ENCODE assay signal across 25 cellular contexts in the genomic region with DNA sequence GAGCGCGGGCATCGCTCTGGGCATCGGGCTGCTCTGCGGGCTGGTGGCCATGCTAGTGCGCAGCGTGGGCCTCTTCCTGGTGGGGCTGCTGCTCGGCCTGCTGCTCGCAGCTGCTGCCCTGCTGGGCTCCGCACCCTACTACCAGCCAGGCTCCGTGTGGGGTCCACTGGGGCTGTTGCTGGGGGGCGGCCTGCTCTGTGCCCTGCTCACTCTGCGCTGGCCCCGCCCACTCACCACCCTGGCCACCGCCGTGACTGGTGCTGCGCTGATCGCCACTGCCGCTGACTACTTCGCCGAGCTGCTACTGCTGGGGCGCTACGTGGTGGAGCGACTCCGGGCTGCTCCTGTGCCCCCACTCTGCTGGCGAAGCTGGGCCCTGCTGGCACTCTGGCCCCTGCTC. TPM values are rescaled to one million over a fixed set of nuclear protein-coding genes. Genes with fewer than 3 reads are reported as not detected.
DNase-seq lines count a peak whose midpoint lies in the region; ATAC-seq, FAIRE-seq and TF ChIP-seq lines count a peak whose summit lies in the region.
"Had no signal": no experiment of that assay in that cellular context is flagged by ENCODE, and none has a peak within 500 bp of the region (broad histone marks: within the 10 kb centered on the region; RNA-seq: fewer than 3 reads in every experiment).

No MANE protein-coding gene starts in this region.

- H3K4me1 ChIP-seq in kidney (ENCODE audit: control insufficient read depth in 1 of 2, insufficient read depth in 1 of 2, low read depth in 1 of 2, low read length in 2 of 2) (peaks cover 2 to 12% of the 10 kb centered on the region in 2 donors), ovary (ENCODE audit: insufficient read depth) (peaks cover 8% of the 10 kb centered on the region)
- H3K4me1 ChIP-seq: BE2C had no signal

- FAIRE-seq in kidney (lab: Jason Lieb, UNC): no peak
- FAIRE-seq: A549, D721Med, GM12891, GM18507, H54 had no signal

- H3K36me3 ChIP-seq in kidney (ENCODE audit: control insufficient read depth in 1 of 2, insufficient read depth in 2 of 2, low read length in 2 of 2) (no peaks in the 10 kb centered on the region), ovary (no peaks in the 10 kb centered on the region)
- H3K36me3 ChIP-seq: BLaER1 treated with 17β-estradiol and CSF1 and Interleukin-3, amounts not matched to agents 10 nM and 100 nM; HAP-1 had no signal

- TF ChIP-seq EP300 in ovary (IDR thresholded peaks at IDR 0.05): no peak

- H3K36me3 Mint-ChIP-seq in brain: peaks cover 37% of the 10 kb centered on the region
- H3K36me3 Mint-ChIP-seq: CD8-positive, alpha-beta memory T cell had no signal

- intact Hi-C loops in kidney (cut with DNase I): no loop called here
- intact Hi-C loops in ovary (cut with DNase I): no loop called here
- intact Hi-C loops in Right ventricle myocardium inferior (cut with DNase I): no loop called here

- no peak overlapping the region for H3K9ac ChIP-seq in kidney (ENCODE audit: low read length in 2 of 2)
- H3K9ac ChIP-seq: BLaER1 treated with 17β-estradiol and CSF1 and Interleukin-3, amounts not matched to agents 10 nM and 100 nM had no signal

- TF ChIP-seq POLR2A in ovary (IDR thresholded peaks at IDR 0.05): no peak

- H3K27ac Mint-ChIP-seq in brain: no peak overlapping the region
- H3K27ac Mint-ChIP-seq: CD4-positive, alpha-beta T cell; HFFc6 had no signal

- no peaks in the 10 kb centered on the region for H3K27me3 ChIP-seq in ovary
- H3K27me3 ChIP-seq: BE2C had no signal

- ATAC-seq in Right ventricle myocardium inferior: no peak
- ATAC-seq: A549 had no signal

- peaks cover 0 to 3% (median 0%) of the 10 kb centered on the region in 5 experiments for H3K9me3 Mint-ChIP-seq in brain
- H3K9me3 Mint-ChIP-seq: CD4-positive, alpha-beta T cell; CD8-positive, alpha-beta memory T cell; HFFc6 had no signal

- peak overlapping the region in 3 of 5 experiments; percentile 33 to 55 (median 35) for H3K4me3 Mint-ChIP-seq in brain
- H3K4me3 Mint-ChIP-seq: CD14-positive monocyte, HFFc6 had no signal

- DNase-seq in kidney: peak; percentile 71
- peak in 3 of 5 donors; percentile 41 to 52 (median 48) for DNase-seq in ovary
- no peak for DNase-seq in foreskin melanocyte
- no peak for DNase-seq in Right ventricle myocardium inferior (ENCODE audit: missing footprints)
- DNase-seq: 8988T; ACHN; AML-193; BE2C; CD4-positive, alpha-beta T cell; CD8-positive, alpha-beta memory T cell; DMS 273 treated with DMSO at 0.1 percent for 48 hours; DMS79; EL; GF-D8; GOT3; HFFc6 had no signal

- H3K9me3 ChIP-seq in kidney (ENCODE audit: control insufficient read depth in 1 of 2, low read length in 2 of 2) (no peaks in the 10 kb centered on the region), ovary (no peaks in the 10 kb centered on the region)
- H3K9me3 ChIP-seq: A549, BE2C, HAP-1 had no signal

- no peak for TF ChIP-seq CTCF in brain (conservative IDR thresholded peaks at IDR 0.05)
- no peak for TF ChIP-seq CTCF in kidney (IDR thresholded peaks at IDR 0.05; ENCODE audit: borderline replicate concordance, extremely low read depth, insufficient read depth)
- no peak for TF ChIP-seq CTCF in ovary (IDR thresholded peaks at IDR 0.05)

- H3K27ac ChIP-seq in kidney (ENCODE audit: low read depth in 2 of 2, low read length in 2 of 2) (no peak overlapping the region), ovary (no peak overlapping the region)
- H3K27ac ChIP-seq: A549; BLaER1 treated with 17β-estradiol and CSF1 and Interleukin-3, amounts not matched to agents 10 nM and 100 nM had no signal

- 94 to 95% (median 94%) methylated on average over 26 of the region's 26 CpGs for WGBS in ovary, 3 donors

- H3K27me3 Mint-ChIP-seq in brain: peaks cover 8% of the 10 kb centered on the region

- peaks cover 49% of the 10 kb centered on the region for H3K4me1 Mint-ChIP-seq in brain

- H3K4me3 ChIP-seq in kidney (ENCODE audit: low read length in 2 of 2) (no peak overlapping the region), ovary (no peak overlapping the region)
- H3K4me3 ChIP-seq: A549; BLaER1 treated with 17β-estradiol and CSF1 and Interleukin-3, amounts not matched to agents 10 nM and 100 nM; HAP-1 had no signal

RNA-seq across cellular contexts. Expression of gene TMEM198, which starts 3.8 kb away (rescaled TPM):
- polyA plus RNA-seq in brain (ENCODE audit: insufficient read depth, low read depth, low replicate concordance): 23.1 TPM
- 4.5 TPM for total RNA-seq in kidney
- 4.2 TPM for polyA plus RNA-seq in kidney (ENCODE audit: insufficient read depth, low read depth, low replicate concordance)
- total RNA-seq in ovary: 10 to 100 TPM in 6 of 7 donors, 1 to 10 TPM in 1; 5.8 to 22.7 (median 10.7) TPM
- 1 to 10 TPM in 1 of 2 donors, under 1 TPM in 1; 0.62 to 6.5 TPM for polyA plus RNA-seq in ovary
- total RNA-seq in Right ventricle myocardium inferior: 2.7 TPM
- polyA plus RNA-seq: CD14-positive monocyte; CD8-positive, alpha-beta memory T cell had no signal

RNA-seq across cellular contexts. Expression of gene CHPF, which starts 4.0 kb away (rescaled TPM):
- polyA plus RNA-seq in brain (ENCODE audit: insufficient read depth, low read depth, low replicate concordance) (41.6 TPM), kidney (ENCODE audit: insufficient read depth, low read depth, low replicate concordance) (57.3 TPM), ovary (10 to 100 TPM in 1 of 2 donors, 1 to 10 TPM in 1; 4.0 to 76.0 TPM)
- total RNA-seq in kidney (59.5 TPM), ovary (100 to 1,000 TPM in 6 of 7 donors, 10 to 100 TPM in 1; 89.4 to 181 (median 135) TPM), Right ventricle myocardium inferior (92.2 TPM)

RNA-seq across cellular contexts. Expression of gene OBSL1, which starts 23.7 kb away (rescaled TPM):
- 91.4 TPM for polyA plus RNA-seq in brain (ENCODE audit: insufficient read depth, low read depth, low replicate concordance)
- 123 TPM for total RNA-seq in kidney
- 89.5 TPM for polyA plus RNA-seq in kidney (ENCODE audit: insufficient read depth, low read depth, low replicate concordance)
- total RNA-seq in ovary: 100 to 1,000 TPM; 230 to 740 (median 473) TPM
- polyA plus RNA-seq in ovary: 100 to 1,000 TPM in 1 of 2 donors, 10 to 100 TPM in 1; 53.2 to 431 TPM
- 158 TPM for total RNA-seq in Right ventricle myocardium inferior
- polyA plus RNA-seq: CD14-positive monocyte; CD8-positive, alpha-beta memory T cell had no signal

RNA-seq across cellular contexts. Expression of gene INHA, which starts 24.5 kb away (rescaled TPM):
- polyA plus RNA-seq in brain (ENCODE audit: insufficient read depth, low read depth, low replicate concordance) (0.37 TPM), kidney (ENCODE audit: insufficient read depth, low read depth, low replicate concordance) (2.5 TPM), ovary (100 to 1,000 TPM in 1 of 2 donors, 10 to 100 TPM in 1; 96.3 to 162 TPM)
- total RNA-seq in kidney (1.2 TPM), ovary (100 to 1,000 TPM in 2 of 7 donors, 10 to 100 TPM in 5; 38.4 to 165 (median 78.3) TPM), Right ventricle myocardium inferior (1.9 TPM)
- total RNA-seq: CD4-positive, alpha-beta T cell; CD8-positive, alpha-beta memory T cell had no signal
- polyA plus RNA-seq: CD14-positive monocyte; CD8-positive, alpha-beta memory T cell had no signal

RNA-seq across cellular contexts. Expression of gene ASIC4, which starts 33.3 kb away (rescaled TPM):
- polyA plus RNA-seq in brain (ENCODE audit: insufficient read depth, low read depth, low replicate concordance): 1.2 TPM
- not detected for total RNA-seq in kidney
- polyA plus RNA-seq in kidney (ENCODE audit: insufficient read depth, low read depth, low replicate concordance): not detected
- under 1 TPM in 3 of 7 donors, not detected in 4; 0.10 to 0.28 (median 0.24) TPM for total RNA-seq in ovary
- polyA plus RNA-seq in ovary: under 1 TPM in 1 of 2 donors, not detected in 1; 0.05 TPM
- total RNA-seq in Right ventricle myocardium inferior: not detected
- total RNA-seq: CD8-positive, alpha-beta memory T cell had no signal
- polyA plus RNA-seq: CD14-positive monocyte; CD8-positive, alpha-beta memory T cell had no signal

Comparison
In these comparisons a context has a peak if more than half of its experiments do, and no peak if none do; other contexts are left out.
1. DNase-seq: peak in kidney (single experiment) and ovary (3 of 5); none in foreskin melanocyte (single experiment) and Right ventricle myocardium inferior (single experiment).